1 cellular context compared by ENCODE assay signal in genomic region chr9:130486103-130486502, GRCh38.
TF ChIP-seq lines count a peak whose summit lies in the region.

No MANE protein-coding gene starts in this region.

TF ChIP-seq in HepG2, 621 proteins besides CTCF, POLR2A, EP300 and RAD21 (continued from another document):
- TF ChIP-seq, protein P1, sequence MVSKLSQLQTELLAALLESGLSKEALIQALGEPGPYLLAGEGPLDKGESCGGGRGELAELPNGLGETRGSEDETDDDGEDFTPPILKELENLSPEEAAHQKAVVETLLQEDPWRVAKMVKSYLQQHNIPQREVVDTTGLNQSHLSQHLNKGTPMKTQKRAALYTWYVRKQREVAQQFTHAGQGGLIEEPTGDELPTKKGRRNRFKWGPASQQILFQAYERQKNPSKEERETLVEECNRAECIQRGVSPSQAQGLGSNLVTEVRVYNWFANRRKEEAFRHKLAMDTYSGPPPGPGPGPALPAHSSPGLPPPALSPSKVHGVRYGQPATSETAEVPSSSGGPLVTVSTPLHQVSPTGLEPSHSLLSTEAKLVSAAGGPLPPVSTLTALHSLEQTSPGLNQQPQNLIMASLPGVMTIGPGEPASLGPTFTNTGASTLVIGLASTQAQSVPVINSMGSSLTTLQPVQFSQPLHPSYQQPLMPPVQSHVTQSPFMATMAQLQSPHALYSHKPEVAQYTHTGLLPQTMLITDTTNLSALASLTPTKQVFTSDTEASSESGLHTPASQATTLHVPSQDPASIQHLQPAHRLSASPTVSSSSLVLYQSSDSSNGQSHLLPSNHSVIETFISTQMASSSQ (IDR thresholded peaks at IDR 0.05; ENCODE audit: low read depth) = no peak
- TF ChIP-seq, protein P1 (CRISPR knock-in tag; IDR thresholded peaks at IDR 0.05; ENCODE audit: borderline replicate concordance) = no peak
TF ChIP-seq in HepG2: peak in this region for 2.
